8 cellular contexts compared by ENCODE assay signal in the genomic region with DNA sequence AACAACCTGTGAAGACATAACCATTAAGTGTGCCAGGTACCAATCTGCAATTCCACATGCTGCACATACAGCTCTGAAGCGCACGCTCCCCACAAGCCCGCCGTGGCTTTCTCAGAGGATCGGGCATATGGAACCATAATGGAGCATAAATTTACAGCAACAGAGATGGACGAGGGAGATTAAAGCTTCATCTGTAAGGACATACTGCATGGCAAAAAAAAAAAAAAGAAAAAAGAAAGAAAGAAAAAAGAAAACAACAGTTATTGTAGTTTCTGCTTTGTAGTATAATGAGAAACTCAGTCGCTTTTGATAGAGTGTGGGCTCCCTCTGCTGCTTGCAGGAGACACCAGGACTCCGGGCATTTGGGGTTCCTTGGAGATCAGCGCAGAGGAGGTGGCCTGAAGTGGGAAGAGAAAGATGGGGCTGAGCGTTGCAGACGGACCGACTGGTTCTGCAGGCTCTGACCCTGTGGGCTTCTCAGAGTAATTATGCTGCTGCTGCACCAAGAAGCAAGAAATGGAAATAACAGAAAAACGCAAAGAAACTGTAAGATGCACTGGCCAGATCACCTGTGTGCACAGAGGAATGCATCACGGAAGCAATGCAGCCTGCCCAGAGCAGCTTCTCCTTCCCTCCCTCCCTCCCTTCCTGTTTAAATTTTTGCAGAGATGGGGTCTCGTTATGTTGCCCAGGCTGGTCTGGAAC. TPM values are rescaled to one million over a fixed set of nuclear protein-coding genes. Genes with fewer than 3 reads are reported as not detected.
A peak's percentile ranks its signal among the peaks of the same experiment; 100 is the strongest.
DNase-seq lines count a peak whose midpoint lies in the region; ATAC-seq and TF ChIP-seq lines count a peak whose summit lies in the region.

No MANE protein-coding gene starts in this region.

- H3K4me3 ChIP-seq in BJ (ENCODE audit: low read depth, low read length) (no peak overlapping the region), tibial nerve (no peak overlapping the region)

- H3K36me3 ChIP-seq in BJ (ENCODE audit: control insufficient read depth, insufficient read depth, low read length) (no peaks in the 10 kb centered on the region), tibial nerve (no peaks in the 10 kb centered on the region)

- H3K9me3 Mint-ChIP-seq in endothelial cell (ENCODE audit: unreplicated experiment): no peaks in the 10 kb centered on the region

- no peak overlapping the region for H3K4me3 Mint-ChIP-seq in endothelial cell (ENCODE audit: unreplicated experiment)

- POLR2A ChIA-PET in BJ (lab: Charles Lee): interaction anchor here (0.7 kb wide), 1 partner anchor 12 kb away, joined by 13 read pairs; no protein-coding TSS in a partner anchor

- H3K27me3 Mint-ChIP-seq in endothelial cell (ENCODE audit: unreplicated experiment): peaks cover 5% of the 10 kb centered on the region

- no peak overlapping the region for H3K27ac ChIP-seq in tibial nerve

- 34 to 35% methylated on average over 15 of the region's 15 CpGs for WGBS in tibial nerve, 2 donors

- CTCF ChIA-PET in BJ (lab: Yijun Ruan, JAX): interaction anchor here (0.6 to 4.4 kb wide), 18 partner anchors 8 to 1887 kb away, joined by 3 to 43 read pairs (median 4); no protein-coding TSS in a partner anchor

- no peak for TF ChIP-seq POLR2A in tibial nerve (IDR thresholded peaks at IDR 0.05)

- H3K4me1 ChIP-seq in tibial nerve: no peaks in the 10 kb centered on the region

- H3K27ac Mint-ChIP-seq in endothelial cell (ENCODE audit: unreplicated experiment): no peak overlapping the region

- no peaks in the 10 kb centered on the region for H3K4me1 Mint-ChIP-seq in endothelial cell (ENCODE audit: unreplicated experiment)

- no peaks in the 10 kb centered on the region for H3K27me3 ChIP-seq in BJ (ENCODE audit: control insufficient read depth, insufficient read depth, low read length)
- H3K27me3 ChIP-seq in tibial nerve: peaks cover 0 to 25% of the 10 kb centered on the region in 2 donors

- ATAC-seq in GM21360 (IDR thresholded peaks at IDR 0.05; ENCODE audit: unreplicated experiment) (peak; percentile 62), GM19397 (IDR thresholded peaks at IDR 0.05; ENCODE audit: unreplicated experiment) (no peak)

- TF ChIP-seq EP300 in tibial nerve (IDR thresholded peaks at IDR 0.05): no peak

- TF ChIP-seq CTCF in BJ (IDR thresholded peaks at IDR 0.05; ENCODE audit: insufficient read depth, low read depth, low read length) (peak; percentile 77), endothelial cell (IDR thresholded peaks at IDR 0.05; ENCODE audit: unreplicated experiment) (no peak), tibial nerve (IDR thresholded peaks at IDR 0.05) (peak; percentile 18 to 57 (median 42))

- no peaks in the 10 kb centered on the region for H3K36me3 Mint-ChIP-seq in endothelial cell (ENCODE audit: low read depth, unreplicated experiment)

- H3K9me3 ChIP-seq in tibial nerve: no peaks in the 10 kb centered on the region

- no peak for DNase-seq in BJ (ENCODE audit: low read depth)
- DNase-seq in NCI-H345 treated with DMSO at 0.1 percent for 48 hours (lab: John Stamatoyannopoulos, UW; ENCODE audit: unreplicated experiment): peak; percentile 85
- DNase-seq in activated CD4-positive, alpha-beta T cell treated with anti-CD3 and anti-CD28 coated beads for 48 hours: peak; percentile 56
- peak; percentile 50 for DNase-seq in endothelial cell (ENCODE audit: low spot score)
- peak; percentile 72 for DNase-seq in midbrain (lab: John Stamatoyannopoulos, UW)
- peak in 1 of 2 donors; percentile 36 for DNase-seq in tibial nerve (ENCODE audit: low spot score in 2 of 2)

RNA-seq across cellular contexts. Expression of gene PDCD5, which starts 10.8 kb away (rescaled TPM):
- 66.9 and 92.0 TPM in 2 replicates for polyA plus RNA-seq in BJ (2011; rRNA removed)
- polyA minus RNA-seq in BJ (2011; rRNA and poly(A)+ RNA removed): 4.5 and 6.9 TPM in 2 replicates
- total RNA-seq in endothelial cell (ENCODE audit: unreplicated experiment) (77.1 TPM), tibial nerve (10 to 100 TPM; 64.9 to 88.5 (median 79.3) TPM)
